In genomic region chr7:44893710-44894135, GRCh38 we compare ENCODE assay signal across 1 cellular context.
TF ChIP-seq lines count a peak whose summit lies in the region.

No MANE protein-coding gene starts in this region.

TF ChIP-seq in H1, 55 proteins besides CTCF, POLR2A, EP300 and RAD21:
- TF ChIP-seq CHD7 (IDR thresholded peaks at IDR 0.05; ENCODE audit: insufficient replicate concordance, low read length) (no peak), USF2 (IDR thresholded peaks at IDR 0.05; ENCODE audit: low read length) (no peak), SIRT6 (IDR thresholded peaks at IDR 0.05; ENCODE audit: low read length) (no peak), KDM1A (IDR thresholded peaks at IDR 0.05; ENCODE audit: borderline replicate concordance, low read length) (no peak), SRF (IDR thresholded peaks at IDR 0.05; ENCODE audit: low read depth, low read length) (no peak)
